Comparison of ENCODE assay signal across 18 cellular contexts in the genomic region with DNA sequence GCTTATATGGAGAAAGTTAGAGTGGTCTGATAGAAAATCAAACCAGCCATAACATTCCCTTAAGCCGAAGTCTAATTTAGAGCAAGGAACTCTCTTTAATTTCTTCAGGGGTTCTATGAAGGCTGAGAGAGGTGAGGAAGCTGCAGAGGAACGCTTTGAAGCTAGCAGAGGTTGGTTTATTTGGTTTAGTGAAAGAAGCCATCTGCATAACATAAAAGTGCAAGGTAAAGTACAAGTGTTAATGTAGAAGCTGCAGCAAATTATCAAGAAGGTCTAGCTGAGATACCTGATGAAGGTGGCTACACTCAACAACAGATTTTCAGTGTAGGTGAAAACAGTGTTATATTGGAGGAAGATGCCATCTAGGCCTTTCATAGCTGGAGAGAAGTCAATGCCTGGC.
"Had no signal": no experiment of that assay in that cellular context is flagged by ENCODE, and none has a peak within 500 bp of the region (broad histone marks: within the 10 kb centered on the region; RNA-seq: fewer than 3 reads in every experiment).

No MANE protein-coding gene starts in this region.

- DNase-seq: activated CD4-positive, alpha-beta memory T cell treated with anti-CD3 and anti-CD28 coated beads for 36 hours; activated effector memory CD4-positive, alpha-beta T cell treated with Interleukin-2 at 50 U/mL for 16 hours; activated T-cell treated with anti-CD3 and anti-CD28 coated beads, Interleukin-2, amount 50 U/mL, for 24 hours; aorta; effector CD8-positive, alpha-beta T cell; esophagus squamous epithelium; heart right ventricle; left lung; mammary epithelial cell; sigmoid colon; stimulated activated CD4-positive, alpha-beta T cell treated with anti-CD3 and anti-CD28 coated beads, Interleukin-4, amount 100 ng/mL, for 24 hours; thyroid gland; WERI-Rb-1 had no signal

- H3K27me3 ChIP-seq: breast epithelium, esophagus squamous epithelium, heart right ventricle, left lung, sigmoid colon, SJSA1, thyroid gland had no signal

- ATAC-seq: left lung; stimulated activated effector memory CD8-positive, alpha-beta T cell treated with anti-CD3 and anti-CD28 coated beads, Interleukin-12 subunit alpha, Interleukin-12 subunit beta, amount 100 ng/mL, for 72 hours had no signal

- H3K27ac ChIP-seq: breast epithelium, esophagus squamous epithelium, heart right ventricle, left lung, parathyroid adenoma, SJSA1, thyroid gland, WERI-Rb-1 had no signal

- H3K9me3 ChIP-seq: breast epithelium, esophagus squamous epithelium, heart right ventricle, left lung, sigmoid colon, SJSA1, thyroid gland had no signal

- H3K4me3 Mint-ChIP-seq: activated CD4-positive, alpha-beta memory T cell treated with anti-CD3 and anti-CD28 coated beads for 36 hours; activated T-cell treated with anti-CD3 and anti-CD28 coated beads, Interleukin-2, amount 50 U/mL, for 24 hours; dendritic cell treated with granulocyte-macrophage colony-stimulating factor and Interleukin-4, amounts not matched to agents 40 ng/mL and 50 ng/mL, for 4 days; stimulated activated effector memory CD8-positive, alpha-beta T cell treated with anti-CD3 and anti-CD28 coated beads, Interleukin-12 subunit alpha, Interleukin-12 subunit beta, amount 100 ng/mL, for 72 hours had no signal

- H3K27me3 Mint-ChIP-seq: activated T-cell treated with anti-CD3 and anti-CD28 coated beads, Interleukin-2, amount 50 U/mL, for 24 hours had no signal

- H3K4me3 ChIP-seq: breast epithelium, esophagus squamous epithelium, heart right ventricle, left lung, sigmoid colon, SJSA1, thyroid gland had no signal

- H3K4me1 ChIP-seq: breast epithelium had no signal

- H3K9me3 Mint-ChIP-seq: activated CD4-positive, alpha-beta memory T cell treated with anti-CD3 and anti-CD28 coated beads for 36 hours; activated T-cell treated with anti-CD3 and anti-CD28 coated beads, Interleukin-2, amount 50 U/mL, for 24 hours; dendritic cell treated with granulocyte-macrophage colony-stimulating factor and Interleukin-4, amounts not matched to agents 40 ng/mL and 50 ng/mL, for 4 days; stimulated activated effector memory CD8-positive, alpha-beta T cell treated with anti-CD3 and anti-CD28 coated beads, Interleukin-12 subunit alpha, Interleukin-12 subunit beta, amount 100 ng/mL, for 72 hours had no signal

- H3K36me3 ChIP-seq: breast epithelium, esophagus squamous epithelium, heart right ventricle, left lung, sigmoid colon, SJSA1, thyroid gland, WERI-Rb-1 had no signal

- H3K27ac Mint-ChIP-seq: activated CD4-positive, alpha-beta memory T cell treated with anti-CD3 and anti-CD28 coated beads for 36 hours; activated T-cell treated with anti-CD3 and anti-CD28 coated beads, Interleukin-2, amount 50 U/mL, for 24 hours; stimulated activated effector memory CD8-positive, alpha-beta T cell treated with anti-CD3 and anti-CD28 coated beads, Interleukin-12 subunit alpha, Interleukin-12 subunit beta, amount 100 ng/mL, for 72 hours had no signal

- H3K36me3 Mint-ChIP-seq: activated CD4-positive, alpha-beta memory T cell treated with anti-CD3 and anti-CD28 coated beads for 36 hours had no signal
